ENCODE assay signal across 8 cellular contexts in the genomic region with DNA sequence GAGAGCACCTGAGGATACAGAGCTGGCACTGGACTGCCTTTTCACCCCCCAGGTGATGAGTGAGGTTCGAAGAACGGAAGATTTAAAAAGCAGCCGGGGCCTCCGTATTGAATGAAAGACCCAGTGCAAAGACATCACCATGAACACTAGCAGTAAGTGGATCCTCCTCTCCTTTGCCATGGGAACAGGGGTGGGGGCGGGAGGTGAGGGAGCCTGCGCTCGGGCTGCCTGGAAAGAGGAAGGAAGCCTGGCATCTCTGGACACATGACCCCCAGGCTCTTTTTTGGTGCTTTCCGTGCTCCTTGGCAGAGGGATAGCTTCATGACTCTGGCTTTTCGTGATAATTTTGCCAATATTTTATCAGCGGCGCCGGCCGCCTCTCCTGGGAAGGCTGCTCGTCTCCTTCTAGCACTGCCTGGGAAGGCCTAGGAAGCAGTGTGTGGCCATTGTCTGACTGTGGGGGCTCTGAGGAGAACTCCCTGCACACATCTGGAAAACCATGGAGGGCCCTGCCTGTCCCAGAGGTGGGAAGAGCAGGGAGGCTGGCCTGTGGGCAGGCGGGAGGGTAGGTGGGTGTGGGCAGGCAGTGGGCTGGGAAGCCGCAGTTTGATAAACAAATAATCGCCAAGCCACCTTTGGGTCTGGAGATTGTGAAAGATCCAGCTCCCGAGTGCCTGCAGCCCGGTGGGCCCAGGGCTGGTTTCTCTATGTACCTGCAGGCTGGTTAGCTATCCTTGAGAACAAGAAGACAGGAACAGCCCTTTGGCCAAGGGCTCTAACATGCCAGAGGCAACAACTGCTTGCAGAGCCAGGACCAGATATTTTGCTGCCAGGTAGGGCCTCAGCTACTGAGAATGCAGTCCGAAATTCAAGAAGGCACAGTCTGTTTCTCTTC. TPM values are rescaled to one million over a fixed set of nuclear protein-coding genes. Genes with fewer than 3 reads are reported as not detected.
DNase-seq lines count a peak whose midpoint lies in the region; ATAC-seq and TF ChIP-seq lines count a peak whose summit lies in the region.
"Had no signal": no experiment of that assay in that cellular context is flagged by ENCODE, and none has a peak within 500 bp of the region (broad histone marks: within the 10 kb centered on the region; RNA-seq: fewer than 3 reads in every experiment).

No MANE protein-coding gene starts in this region.

- no CpG with 5 or more reads among the region's 20 CpGs for WGBS in H9 (ENCODE audit: extremely low coverage, insufficient read length, low lambda C conversion rate)
- WGBS in esophagus, 2 donors, result 47 to 52% methylated on average over 20 of the region's 20 CpGs

- no peaks in the 10 kb centered on the region for H3K79me1 ChIP-seq in H9 (ENCODE audit: insufficient read depth, low read depth, low read length, poor library complexity, severe bottlenecking)

- H3K36me3 Mint-ChIP-seq in H9 (ENCODE audit: insufficient read depth in 1 of 3, low read depth in 3 of 3), result no peaks in the 10 kb centered on the region
- H3K36me3 Mint-ChIP-seq in naive thymus-derived CD4-positive, alpha-beta T cell, result no peaks in the 10 kb centered on the region

- H4K91ac ChIP-seq in H9 (ENCODE audit: insufficient read length, low read depth, low read length), result no peak overlapping the region

- H3K18ac ChIP-seq in H9 (ENCODE audit: insufficient read length, low read depth, low read length), result no peak overlapping the region

- H3K56ac ChIP-seq in H9 (ENCODE audit: insufficient read length, low read depth, low read length), result no peak overlapping the region

- H3K79me2 ChIP-seq in H9 (ENCODE audit: insufficient read depth, low read length), result no peaks in the 10 kb centered on the region
- peaks cover 56% of the 10 kb centered on the region for H3K79me2 ChIP-seq in PC-9 (ENCODE audit: low read depth)

- TF ChIP-seq CTCF in H9 (conservative IDR thresholded peaks at IDR 0.05), result no peak
- no peak for TF ChIP-seq CTCF in PC-9 (conservative IDR thresholded peaks at IDR 0.05)

- H4K20me1 ChIP-seq in H9 (ENCODE audit: control insufficient read depth, insufficient read depth, insufficient read length), result no peaks in the 10 kb centered on the region
- H4K20me1 ChIP-seq in PC-9 (ENCODE audit: insufficient read depth), result no peaks in the 10 kb centered on the region

- no peak overlapping the region for H2BK120ac ChIP-seq in H9 (ENCODE audit: low read depth, low read length, poor library complexity, severe bottlenecking)

- H3K9ac ChIP-seq in H9 (ENCODE audit: extremely low read depth, insufficient read length, low read length), result no peak overlapping the region

- H2BK12ac ChIP-seq in H9 (ENCODE audit: insufficient read length, low read depth, low read length), result no peak overlapping the region

- H4K5ac ChIP-seq in H9 (ENCODE audit: insufficient read length, low read depth, low read length), result no peak overlapping the region

- H2AFZ ChIP-seq in H9 (ENCODE audit: low read length) (no peak overlapping the region), PC-9 (peak overlapping the region; percentile 81)

- POLR2A ChIA-PET in PC-9 (lab: Charles Lee; ENCODE audit: unreplicated experiment), result interaction anchor here (0.6 to 1.2 kb wide), 4 partner anchors 17 to 316 kb away, joined by 3 to 22 read pairs (median 4); partner anchors contain the start of gene ADRB2
- POLR2A ChIA-PET in naive thymus-derived CD4-positive, alpha-beta T cell (lab: Charles Lee), result interaction anchor here (1.8 kb wide), 1 partner anchor 123 kb away, joined by 5 read pairs; no protein-coding TSS in a partner anchor

- H3K4me2 ChIP-seq in H9 (ENCODE audit: insufficient read depth, insufficient read length, low read length) (peak overlapping the region; percentile 63), PC-9 (peak overlapping the region; percentile 99)

- H2BK5ac ChIP-seq in H9 (ENCODE audit: insufficient read length, low read length), result no peak overlapping the region

- H3K9me3 Mint-ChIP-seq in H9, result peaks cover 0 to 3% of the 10 kb centered on the region in 2 experiments; a peak in 2 of 5 replicates
- H3K9me3 Mint-ChIP-seq in naive thymus-derived CD4-positive, alpha-beta T cell, result peaks cover 0 to 3% (median 0%) of the 10 kb centered on the region in 11 donors

- no peak for TF ChIP-seq POLR2A in GM18505 (IDR thresholded peaks at IDR 0.05; ENCODE audit: borderline replicate concordance, extremely low read depth, insufficient read depth, insufficient read length)

- no peaks in the 10 kb centered on the region for H3K9me3 ChIP-seq in H9 (ENCODE audit: control insufficient read depth, low read depth, low read length)
- peaks cover 13% of the 10 kb centered on the region; the same call in 1 of the 2 replicates for H3K9me3 ChIP-seq in PC-9 (ENCODE audit: insufficient read depth, low read depth)
- H3K9me3 ChIP-seq in esophagus (ENCODE audit: control insufficient read depth in 2 of 2, insufficient read depth in 1 of 2, low read depth in 1 of 2, low read length in 1 of 2), result no peaks in the 10 kb centered on the region
- H3K9me3 ChIP-seq in naive thymus-derived CD4-positive, alpha-beta T cell (ENCODE audit: control insufficient read depth in 2 of 3, low read length in 3 of 3), result no peaks in the 10 kb centered on the region

- peak; percentile 42 for DNase-seq in H9
- no peak for DNase-seq in PC-9
- no peak for DNase-seq in naive thymus-derived CD4-positive, alpha-beta T cell
- DNase-seq in RKO (ENCODE audit: low spot score), result no peak

- H4K8ac ChIP-seq in H9 (replicated peaks; ENCODE audit: insufficient read length, low read depth, low read length), result no peak overlapping the region

- no peak overlapping the region for H3K14ac ChIP-seq in H9 (ENCODE audit: insufficient read depth, low read length)

- CTCF ChIA-PET in PC-9 (lab: Charles Lee), result interaction anchor here (1.2 to 1.4 kb wide), 2 partner anchors 10 to 15 kb away, joined by 4 to 8 read pairs; no protein-coding TSS in a partner anchor
- CTCF ChIA-PET in naive thymus-derived CD4-positive, alpha-beta T cell (lab: Charles Lee), result interaction anchor here (0.6 to 9.8 kb wide), 17 partner anchors 10 to 131 kb away, joined by 3 to 142 read pairs (median 5); partner anchors contain the start of gene AFAP1L1

- no peaks in the 10 kb centered on the region for H3K4me1 ChIP-seq in H9 (ENCODE audit: insufficient read depth, low read length)
- H3K4me1 ChIP-seq in PC-9 (replicated peaks; ENCODE audit: insufficient read depth), result peaks cover 61% of the 10 kb centered on the region
- H3K4me1 ChIP-seq in esophagus (ENCODE audit: control insufficient read depth in 2 of 2, insufficient read depth in 2 of 2, low read length in 1 of 2), result peaks cover 0 to 3% of the 10 kb centered on the region in 2 donors
- peaks cover 3 to 4% of the 10 kb centered on the region in 2 donors for H3K4me1 ChIP-seq in naive thymus-derived CD4-positive, alpha-beta T cell (ENCODE audit: control insufficient read depth in 2 of 2, insufficient read depth in 2 of 2, low read length in 2 of 2)

- H2BK15ac ChIP-seq in H9 (ENCODE audit: low read depth, low read length), result no peak overlapping the region

- no peaks in the 10 kb centered on the region; the same call in 1 of the 2 replicates for H3K27me3 ChIP-seq in H9 (ENCODE audit: insufficient read depth, low read length)
- H3K27me3 ChIP-seq in PC-9 (ENCODE audit: insufficient read depth, low read depth), result no peaks in the 10 kb centered on the region
- no peaks in the 10 kb centered on the region for H3K27me3 ChIP-seq in esophagus (ENCODE audit: control insufficient read depth in 1 of 2, insufficient read depth in 2 of 2, low read length in 2 of 2)
- H3K27me3 ChIP-seq in naive thymus-derived CD4-positive, alpha-beta T cell (ENCODE audit: control insufficient read depth in 2 of 2, insufficient read depth in 2 of 2, low read length in 2 of 2), result peaks cover 0 to 4% of the 10 kb centered on the region in 2 donors

- H2AK5ac ChIP-seq in H9 (ENCODE audit: insufficient read length, low read length), result no peak overlapping the region

- no peaks in the 10 kb centered on the region for H3K9me2 ChIP-seq in PC-9 (ENCODE audit: insufficient read depth)

- H2BK20ac ChIP-seq in H9 (ENCODE audit: low read depth, low read length, poor library complexity, severe bottlenecking), result no peak overlapping the region

- peaks cover 24% of the 10 kb centered on the region for H3F3A ChIP-seq in PC-9 (ENCODE audit: insufficient read depth, low read depth)

- H3K23me2 ChIP-seq in H9 (ENCODE audit: insufficient read length, low read depth, low read length, poor library complexity, severe bottlenecking), result peaks cover 3% of the 10 kb centered on the region

- peak; percentile 5 for ATAC-seq in naive thymus-derived CD4-positive, alpha-beta T cell
- ATAC-seq in GM18505 (IDR thresholded peaks at IDR 0.05; ENCODE audit: unreplicated experiment), result no peak
- no peak for ATAC-seq in GM21423 (IDR thresholded peaks at IDR 0.05; ENCODE audit: unreplicated experiment)

- intact Hi-C loops in PC-9 (cut with micrococcal nuclease; ENCODE audit: unreplicated experiment), result loop anchor here (1.0 to 5.0 kb wide), 6 partner anchors 12 to 285 kb away; no protein-coding TSS in a partner anchor
- intact Hi-C loops in naive thymus-derived CD4-positive, alpha-beta T cell (cut with micrococcal nuclease), result loop anchor here (1.0 to 5.0 kb wide), 6 partner anchors 98 to 423 kb away; no protein-coding TSS in a partner anchor

- peaks cover 38% of the 10 kb centered on the region for H3K27me3 Mint-ChIP-seq in H9 (ENCODE audit: low read depth)
- peaks cover 4 to 54% (median 26%) of the 10 kb centered on the region in 5 donors for H3K27me3 Mint-ChIP-seq in naive thymus-derived CD4-positive, alpha-beta T cell

- H3K36me3 ChIP-seq in PC-9 (ENCODE audit: low read depth) (peaks cover 25% of the 10 kb centered on the region), esophagus (ENCODE audit: control insufficient read depth in 2 of 2, insufficient read depth in 2 of 2, low read length in 1 of 2) (no peaks in the 10 kb centered on the region)
- no peaks in the 10 kb centered on the region for H3K36me3 ChIP-seq in naive thymus-derived CD4-positive, alpha-beta T cell (ENCODE audit: control insufficient read depth in 2 of 3, insufficient read depth in 3 of 3, low read length in 3 of 3)

- peaks cover 5 to 17% of the 10 kb centered on the region in 2 experiments for H3K4me1 Mint-ChIP-seq in H9
- peaks cover 0 to 6% (median 0%) of the 10 kb centered on the region in 7 donors for H3K4me1 Mint-ChIP-seq in naive thymus-derived CD4-positive, alpha-beta T cell

- H3K27ac Mint-ChIP-seq in H9, result no peak overlapping the region
- no peak overlapping the region for H3K27ac Mint-ChIP-seq in naive thymus-derived CD4-positive, alpha-beta T cell

- no peak overlapping the region for H3T11ph ChIP-seq in H9 (ENCODE audit: low read length)

- no peak overlapping the region for H3K4ac ChIP-seq in H9 (ENCODE audit: low read depth, low read length)

- H3K23ac ChIP-seq in H9 (ENCODE audit: insufficient read length, low read depth, low read length), result no peak overlapping the region

- H3K4me3 Mint-ChIP-seq in H9, result peak overlapping the region; percentile 58 to 80
- H3K4me3 Mint-ChIP-seq in naive thymus-derived CD4-positive, alpha-beta T cell, result peak overlapping the region; percentile 11 to 79 (median 51)

- BruUV-seq in PC-9 (replicated peaks; lab: Mats Ljungman, UMichigan), result TSS peak; percentile 36

- H3K4me3 ChIP-seq in PC-9, result peak overlapping the region; percentile 97
- H3K4me3 ChIP-seq in esophagus (ENCODE audit: low read depth in 1 of 2, low read length in 2 of 2), result peak overlapping the region; percentile 50 to 65
- peak overlapping the region; percentile 62 for H3K4me3 ChIP-seq in naive thymus-derived CD4-positive, alpha-beta T cell (ENCODE audit: low read length)

- H3K27ac ChIP-seq in H9 (ENCODE audit: insufficient read length, low read depth, low read length) (no peak overlapping the region), PC-9 (peak overlapping the region; percentile 91), esophagus (ENCODE audit: low read depth in 2 of 2, low read length in 1 of 2) (peak overlapping the region; percentile 66 to 73)
- H3K27ac ChIP-seq in naive thymus-derived CD4-positive, alpha-beta T cell (ENCODE audit: low read depth, low read length), result no peak overlapping the region

RNA-seq across cellular contexts. Expression of gene ABLIM3, which starts 0.9 kb away (rescaled TPM):
- total RNA-seq in H9 (2021) (0.20 and 0.29 TPM in 2 replicates), PC-9 (2021) (101 and 111 TPM in 2 replicates)
- 10 to 100 TPM; 17.1 to 56.2 TPM for polyA plus RNA-seq in esophagus
- total RNA-seq in naive thymus-derived CD4-positive, alpha-beta T cell, result 1 to 10 TPM in 1 of 5 experiments, under 1 TPM in 1, not detected in 3; 0.08 to 1.3 TPM
- not detected for polyA plus RNA-seq in naive thymus-derived CD4-positive, alpha-beta T cell
- total RNA-seq: T-helper 1 cell treated with Interleukin-12 subunit alpha and Interleukin-12 subunit beta and Interleukin-4 antibody, amounts not matched to agents 30 ng/mL and 1 ng/mL, for 36 hours had no signal

Comparison
In these comparisons a context has a peak if more than half of its experiments do, and no peak if none do; other contexts are left out.
1. H3K27ac ChIP-seq: peak in PC-9 (single experiment) and esophagus (2 of 2); none in H9 (single experiment) and naive thymus-derived CD4-positive, alpha-beta T cell (single experiment).
2. RNA of gene ABLIM3, which starts 0.9 kb away (total RNA-seq): 101 to 111 TPM in PC-9; 0.20 to 0.29 TPM in H9 and 0.08 to 1.3 TPM in naive thymus-derived CD4-positive, alpha-beta T cell; every median in the first group is over 10 times any median in the second.
3. Peak in every context shown above with its lines, with median percentiles within 50 percentile points of each other: H3K4me3 ChIP-seq.